Comparison of ENCODE assay signal across 32 cellular contexts in genomic region chr3:122306622-122306953, GRCh38. TPM values are rescaled to one million over a fixed set of nuclear protein-coding genes. Genes with fewer than 3 reads are reported as not detected.
"Had no signal": no experiment of that assay in that cellular context is flagged by ENCODE, and none has a peak within 500 bp of the region (broad histone marks: within the 10 kb centered on the region; RNA-seq: fewer than 3 reads in every experiment).

No MANE protein-coding gene starts in this region.

- H3K4me1 Mint-ChIP-seq: activated naive CD4-positive, alpha-beta T cell treated with anti-CD3 and anti-CD28 coated beads, Interleukin-2, amount 10 ng/mL, durations not matched to agents 7 days and 5 days; WTC11 had no signal

- H3K27me3 ChIP-seq: brain microvascular endothelial cell, Peyer's patch had no signal

- H3K4me3 ChIP-seq: Peyer's patch, SJSA1 had no signal

- H3K9me3 Mint-ChIP-seq: activated CD4-positive, alpha-beta memory T cell treated with anti-CD3 and anti-CD28 coated beads for 36 hours; activated naive CD4-positive, alpha-beta T cell treated with anti-CD3 and anti-CD28 coated beads, Interleukin-2, amount 10 ng/mL, durations not matched to agents 7 days and 5 days; activated naive CD8-positive, alpha-beta T cell treated with anti-CD3 and anti-CD28 coated beads for 36 hours; activated T-cell treated with anti-CD3 and anti-CD28 coated beads, Interleukin-2, amount 50 U/mL, for 4 hours; activated T-helper 1 cell treated with anti-CD3 and anti-CD28 coated beads, Interleukin-12 subunit alpha, Interleukin-12 subunit beta, Interleukin-2, Interleukin-4 antibody, amounts not matched to agents 30 ng/mL and 10 ng/mL and 1 ng/mL, durations not matched to agents 14 hours and 24 hours and 36 hours; T-helper 1 cell treated with Interleukin-12 subunit alpha and Interleukin-12 subunit beta and Interleukin-4 antibody, amounts not matched to agents 30 μg/mL and 1 μg/mL, for 36 hours; T-helper 2 cell treated with Interferon-gamma antibody and Interleukin-4, amounts not matched to agents 5 μg/mL and 100 μg/mL, for 36 hours; WTC11 had no signal

- ATAC-seq: activated CD4-positive, CD25-positive, alpha-beta regulatory T cell treated with anti-CD3 and anti-CD28 coated beads, Interleukin-2, amount 50 U/mL, for 24 hours; activated T-cell treated with anti-CD3 and anti-CD28 coated beads, Interleukin-2, amount 50 U/mL, for 4 hours had no signal

- H3K27me3 Mint-ChIP-seq: activated CD4-positive, alpha-beta memory T cell treated with anti-CD3 and anti-CD28 coated beads for 36 hours had no signal

- H3K4me1 ChIP-seq: SJSA1 had no signal

- H3K4me3 Mint-ChIP-seq: activated CD4-positive, alpha-beta memory T cell treated with anti-CD3 and anti-CD28 coated beads for 36 hours; activated naive CD4-positive, alpha-beta T cell treated with anti-CD3 and anti-CD28 coated beads, Interleukin-2, amount 10 ng/mL, durations not matched to agents 7 days and 5 days; activated naive CD8-positive, alpha-beta T cell treated with anti-CD3 and anti-CD28 coated beads for 36 hours; activated T-cell treated with anti-CD3 and anti-CD28 coated beads, Interleukin-2, amount 50 U/mL, for 4 hours; activated T-helper 1 cell treated with anti-CD3 and anti-CD28 coated beads, Interleukin-12 subunit alpha, Interleukin-12 subunit beta, Interleukin-2, Interleukin-4 antibody, amounts not matched to agents 30 ng/mL and 10 ng/mL and 1 ng/mL, durations not matched to agents 14 hours and 24 hours and 36 hours; T-helper 1 cell treated with Interleukin-12 subunit alpha and Interleukin-12 subunit beta and Interleukin-4 antibody, amounts not matched to agents 30 μg/mL and 1 μg/mL, for 36 hours; T-helper 2 cell treated with Interferon-gamma antibody and Interleukin-4, amounts not matched to agents 5 μg/mL and 100 μg/mL, for 36 hours; WTC11 had no signal

- H3K9me3 ChIP-seq: Peyer's patch, SJSA1, SK-N-SH had no signal

- H3K36me3 Mint-ChIP-seq: activated CD4-positive, alpha-beta memory T cell treated with anti-CD3 and anti-CD28 coated beads for 36 hours; activated naive CD4-positive, alpha-beta T cell treated with anti-CD3 and anti-CD28 coated beads, Interleukin-2, amount 10 ng/mL, durations not matched to agents 7 days and 5 days; activated naive CD8-positive, alpha-beta T cell treated with anti-CD3 and anti-CD28 coated beads for 36 hours; WTC11 had no signal

- DNase-seq: activated CD4-positive, alpha-beta T cell treated with anti-CD3 and anti-CD28 coated beads for 4 hours; activated CD4-positive, alpha-beta T cell treated with anti-CD3 and anti-CD28 coated beads, Interleukin-2, amount 50 U/mL, for 1 hour; activated CD8-positive, alpha-beta memory T cell treated with anti-CD3 and anti-CD28 coated beads, Interleukin-2, amount 50 U/mL, for 4 hours; activated gamma-delta T cell treated with Interleukin-2 at 50 U/mL for 16 hours; activated naive CD4-positive, alpha-beta T cell treated with anti-CD3 and anti-CD28 coated beads, Interleukin-2, amount 10 ng/mL, durations not matched to agents 7 days and 5 days; activated naive CD8-positive, alpha-beta T cell treated with anti-CD3 and anti-CD28 coated beads for 36 hours; activated T-cell treated with anti-CD3 and anti-CD28 coated beads for 4 hours; activated T-cell treated with anti-CD3 and anti-CD28 coated beads, Interleukin-2, amount 50 U/mL, for 4 hours; amniotic stem cell; aorta; brain microvascular endothelial cell; NCI-H1048; NCI-H1105 treated with DMSO at 0.1 percent for 48 hours; NCI-H1436; NCI-H1694; NCI-H1930; NCI-H2081 treated with DMSO at 0.1 percent for 48 hours; NCI-H345; NCI-H748 treated with DMSO at 0.1 percent for 48 hours; NK-92 treated with Interleukin-12 subunit alpha and Interleukin-12 subunit beta, amount 100 ng/mL, for 24 hours; SHP77 treated with DMSO at 0.1 percent for 48 hours; SK-N-SH had no signal

- FAIRE-seq: TTC549 had no signal

- H3K27ac Mint-ChIP-seq: activated CD4-positive, alpha-beta memory T cell treated with anti-CD3 and anti-CD28 coated beads for 36 hours; activated naive CD4-positive, alpha-beta T cell treated with anti-CD3 and anti-CD28 coated beads, Interleukin-2, amount 10 ng/mL, durations not matched to agents 7 days and 5 days; activated naive CD8-positive, alpha-beta T cell treated with anti-CD3 and anti-CD28 coated beads for 36 hours; activated T-helper 1 cell treated with anti-CD3 and anti-CD28 coated beads, Interleukin-12 subunit alpha, Interleukin-12 subunit beta, Interleukin-2, Interleukin-4 antibody, amounts not matched to agents 30 ng/mL and 10 ng/mL and 1 ng/mL, durations not matched to agents 14 hours and 24 hours and 36 hours; T-helper 1 cell treated with Interleukin-12 subunit alpha and Interleukin-12 subunit beta and Interleukin-4 antibody, amounts not matched to agents 30 μg/mL and 1 μg/mL, for 36 hours; T-helper 2 cell treated with Interferon-gamma antibody and Interleukin-4, amounts not matched to agents 5 μg/mL and 100 μg/mL, for 36 hours; WTC11 had no signal

- H3K27ac ChIP-seq: brain microvascular endothelial cell, SJSA1 had no signal

- H3K36me3 ChIP-seq: brain microvascular endothelial cell, Peyer's patch, SJSA1 had no signal

RNA-seq across cellular contexts. Expression of gene CSTA, which starts 18.5 kb away (rescaled TPM):
- total RNA-seq: activated CD4-positive, alpha-beta memory T cell treated with anti-CD3 and anti-CD28 coated beads for 36 hours; activated naive CD8-positive, alpha-beta T cell treated with anti-CD3 and anti-CD28 coated beads for 36 hours; activated T-cell treated with anti-CD3 and anti-CD28 coated beads, Interleukin-2, amount 50 U/mL, for 4 hours; activated T-helper 1 cell treated with anti-CD3 and anti-CD28 coated beads, Interleukin-12 subunit alpha, Interleukin-12 subunit beta, Interleukin-2, Interleukin-4 antibody, amounts not matched to agents 30 ng/mL and 10 ng/mL and 1 ng/mL, durations not matched to agents 14 hours and 24 hours and 36 hours; PC-3; Peyer's patch; SJSA1; WTC11 had no signal
- polyA plus RNA-seq: SK-N-SH had no signal
